Comparison of ENCODE assay signal across 31 cellular contexts in the genomic region with DNA sequence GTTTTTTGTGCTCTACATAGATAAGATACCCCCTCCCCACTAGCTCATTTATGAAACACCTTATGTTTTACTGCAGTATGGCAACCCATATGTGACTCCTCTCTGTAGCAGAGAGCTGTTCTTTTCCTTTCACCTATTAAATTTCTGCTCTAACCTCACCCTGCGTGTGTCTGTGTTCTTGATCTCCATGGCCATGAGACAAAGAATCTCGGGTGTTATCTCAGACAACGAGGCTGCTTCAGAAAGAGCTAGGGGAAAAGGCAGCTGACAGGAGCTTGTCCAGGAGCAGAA. TPM values are rescaled to one million over a fixed set of nuclear protein-coding genes. Genes with fewer than 3 reads are reported as not detected.
DNase-seq lines count a peak whose midpoint lies in the region; ATAC-seq and TF ChIP-seq lines count a peak whose summit lies in the region.
"Had no signal": no experiment of that assay in that cellular context is flagged by ENCODE, and none has a peak within 500 bp of the region (broad histone marks: within the 10 kb centered on the region; RNA-seq: fewer than 3 reads in every experiment).

No MANE protein-coding gene starts in this region.

- ATAC-seq in GM18502 (IDR thresholded peaks at IDR 0.05; ENCODE audit: poor library complexity, unreplicated experiment) = peak; percentile 12
- ATAC-seq in GM23338 = peak; percentile 44; the same call in 2 of the 3 replicates
- ATAC-seq in GM18505 (IDR thresholded peaks at IDR 0.05; ENCODE audit: unreplicated experiment) = no peak
- ATAC-seq: body of pancreas, lower lobe of right lung had no signal

- H3K79me2 ChIP-seq in GM23338 (replicated peaks; ENCODE audit: insufficient read depth) (no peaks in the 10 kb centered on the region), OCI-LY3 (ENCODE audit: low read length) (no peaks in the 10 kb centered on the region)

- no peaks in the 10 kb centered on the region for H3K27me3 Mint-ChIP-seq in GM23338 (ENCODE audit: insufficient read depth, low read depth, poor library complexity)
- H3K27me3 Mint-ChIP-seq: activated naive CD8-positive, alpha-beta T cell had no signal

- no peaks in the 10 kb centered on the region for H3K36me3 Mint-ChIP-seq in GM23338 (ENCODE audit: low read depth)
- H3K36me3 Mint-ChIP-seq: activated naive CD8-positive, alpha-beta T cell had no signal

- H3K27ac ChIP-seq in GM23338 (ENCODE audit: low read depth) (no peak overlapping the region), OCI-LY3 (ENCODE audit: low read length) (no peak overlapping the region), mucosa of rectum (ENCODE audit: low read depth in 2 of 2, low read length in 2 of 2) (peak overlapping the region; percentile 24 to 65), esophagus muscularis mucosa (replicated peaks in 1 of 4) (no peak overlapping the region)
- H3K27ac ChIP-seq: body of pancreas, lower lobe of right lung, neutrophil, thoracic aorta had no signal

- peaks cover 3% of the 10 kb centered on the region; the same call in 1 of the 2 replicates for H3K9me2 ChIP-seq in GM23338 (ENCODE audit: insufficient read depth)
- H3K9me2 ChIP-seq: SK-N-SH had no signal

- H3K4me2 ChIP-seq in GM23338 = peak overlapping the region; percentile 64
- 0 out of 2 replicates have a peak overlapping the region, but pooled peaks have one; percentile 3 for H3K4me2 ChIP-seq in OCI-LY3 (ENCODE audit: low read length)
- H3K4me2 ChIP-seq: SK-N-SH had no signal

- DNase-seq in GM23338 (ENCODE audit: low spot score) (no peak), A172 (ENCODE audit: low spot score) (no peak), GM10248 (ENCODE audit: extremely low spot score) (no peak), esophagus muscularis mucosa (ENCODE audit: extremely low spot score) (no peak)
- DNase-seq: activated CD4-positive, CD25-positive, alpha-beta regulatory T cell; activated CD8-positive, alpha-beta memory T cell treated with anti-CD3 and anti-CD28 coated beads for 24 hours; activated T-cell treated with anti-CD3 and anti-CD28 coated beads, Interleukin-2, amount 50 U/mL, for 4 hours; body of pancreas; DMS153; effector memory CD4-positive, alpha-beta T cell; lower lobe of right lung; NCI-H1092; NCI-H1930; NCI-H226; NCI-H748 treated with DMSO at 0.1 percent for 48 hours; SK-N-SH; small intestine; stimulated activated naive CD4-positive, alpha-beta T cell; T1000 had no signal

- H3K27ac Mint-ChIP-seq in GM23338 = no peak overlapping the region; the same call in 1 of the 2 replicates

- CTCF ChIA-PET in GM10248 (lab: Yijun Ruan, JAX) = interaction anchor here (0.9 to 4.7 kb wide), 8 partner anchors 8 to 222 kb away, joined by 3 to 19 read pairs (median 8); no protein-coding TSS in a partner anchor

- TF ChIP-seq POLR2A in GM18505 (IDR thresholded peaks at IDR 0.05; ENCODE audit: borderline replicate concordance, extremely low read depth, insufficient read depth, insufficient read length) (no peak), esophagus muscularis mucosa (IDR thresholded peaks at IDR 0.05; ENCODE audit: low read depth) (no peak)

- POLR2A ChIA-PET in GM10248 (lab: Yijun Ruan, JAX) = no interaction called here

- H3K4me3 Mint-ChIP-seq in GM23338 = no peak overlapping the region
- H3K4me3 Mint-ChIP-seq: activated naive CD8-positive, alpha-beta T cell; activated T-cell treated with anti-CD3 and anti-CD28 coated beads, Interleukin-2, amount 50 U/mL, for 4 hours had no signal

- H3K4me3 ChIP-seq in GM23338 (0 out of 2 replicates have a peak overlapping the region, but pooled peaks have one; percentile 5), OCI-LY3 (ENCODE audit: low read length) (no peak overlapping the region), mucosa of rectum (ENCODE audit: low read length in 2 of 2) (no peak overlapping the region), esophagus muscularis mucosa (no peak overlapping the region)
- H3K4me3 ChIP-seq: body of pancreas, HAP-1, lower lobe of right lung, thoracic aorta had no signal

- no peak for TF ChIP-seq CTCF in GM23338 (conservative IDR thresholded peaks at IDR 0.05; ENCODE audit: low read depth in 2 of 2)
- TF ChIP-seq CTCF in OCI-LY3 (IDR thresholded peaks at IDR 0.05; ENCODE audit: low read depth, low read length) = no peak
- TF ChIP-seq CTCF in GM10248 (IDR thresholded peaks at IDR 0.05; ENCODE audit: control extremely low read depth, extremely low read depth, low read depth, missing control alignments) = no peak
- TF ChIP-seq CTCF in esophagus muscularis mucosa (IDR thresholded peaks at IDR 0.05) = no peak

- intact Hi-C loops in esophagus muscularis mucosa (cut with DNase I) = no loop called here

- H3K4me1 ChIP-seq in GM23338 (ENCODE audit: insufficient read depth) = peaks cover 15% of the 10 kb centered on the region
- H3K4me1 ChIP-seq in OCI-LY3 (ENCODE audit: low read length) = peaks cover 16% of the 10 kb centered on the region
- peaks cover 22 to 56% of the 10 kb centered on the region in 2 donors for H3K4me1 ChIP-seq in mucosa of rectum (ENCODE audit: control insufficient read depth in 2 of 2, insufficient read depth in 2 of 2, low read length in 2 of 2)
- H3K4me1 ChIP-seq in esophagus muscularis mucosa = no peaks in the 10 kb centered on the region
- H3K4me1 ChIP-seq: HAP-1, lower lobe of right lung had no signal

- peaks cover 20% of the 10 kb centered on the region for H3K4me1 Mint-ChIP-seq in GM23338

- H3K9me3 ChIP-seq in OCI-LY3 (ENCODE audit: insufficient read depth, low read length) (no peaks in the 10 kb centered on the region), mucosa of rectum (ENCODE audit: control insufficient read depth in 2 of 2, low read length in 2 of 2) (no peaks in the 10 kb centered on the region), esophagus muscularis mucosa (no peaks in the 10 kb centered on the region)
- H3K9me3 ChIP-seq: body of pancreas, HAP-1, lower lobe of right lung, neutrophil, SK-N-SH, thoracic aorta had no signal

- H2AFZ ChIP-seq in GM23338 = peak overlapping the region; percentile 29
- H2AFZ ChIP-seq in OCI-LY3 (ENCODE audit: low read depth, low read length) = no peak overlapping the region

- H3K27me3 ChIP-seq in GM23338 (ENCODE audit: insufficient read depth) (no peaks in the 10 kb centered on the region), OCI-LY3 (ENCODE audit: low read depth, low read length) (no peaks in the 10 kb centered on the region), mucosa of rectum (ENCODE audit: control insufficient read depth in 2 of 2, insufficient read depth in 2 of 2, low read length in 2 of 2) (no peaks in the 10 kb centered on the region), esophagus muscularis mucosa (no peaks in the 10 kb centered on the region)
- H3K27me3 ChIP-seq: body of pancreas, neutrophil had no signal

- no peak for TF ChIP-seq EP300 in esophagus muscularis mucosa (IDR thresholded peaks at IDR 0.05)

- no peaks in the 10 kb centered on the region for H3K36me3 ChIP-seq in GM23338 (ENCODE audit: insufficient read depth)
- H3K36me3 ChIP-seq in OCI-LY3 (replicated peaks; ENCODE audit: low read depth, low read length) = no peaks in the 10 kb centered on the region
- no peaks in the 10 kb centered on the region for H3K36me3 ChIP-seq in mucosa of rectum (ENCODE audit: control insufficient read depth in 2 of 2, insufficient read depth in 2 of 2, low read length in 2 of 2)
- H3K36me3 ChIP-seq in esophagus muscularis mucosa = no peaks in the 10 kb centered on the region
- H3K36me3 ChIP-seq: HAP-1, lower lobe of right lung, neutrophil, thoracic aorta had no signal

- no peak overlapping the region for H3K9ac ChIP-seq in OCI-LY3 (ENCODE audit: low read length)
- no peak overlapping the region for H3K9ac ChIP-seq in mucosa of rectum (ENCODE audit: low read depth in 1 of 2, low read length in 2 of 2)
- H3K9ac ChIP-seq: SK-N-SH had no signal

- no peaks in the 10 kb centered on the region for H3K9me3 Mint-ChIP-seq in GM23338
- H3K9me3 Mint-ChIP-seq: activated T-cell treated with anti-CD3 and anti-CD28 coated beads, Interleukin-2, amount 50 U/mL, for 4 hours had no signal

- H3F3A ChIP-seq in GM23338 (replicated peaks; ENCODE audit: low read depth) = no peaks in the 10 kb centered on the region

- H4K20me1 ChIP-seq in GM23338 (replicated peaks; ENCODE audit: insufficient read depth) = no peaks in the 10 kb centered on the region
- H4K20me1 ChIP-seq in OCI-LY3 (ENCODE audit: insufficient read depth, low read length) = no peaks in the 10 kb centered on the region

- 76% methylated on average over 3 of the region's 3 CpGs for WGBS in esophagus muscularis mucosa

RNA-seq across cellular contexts. Expression of a gene that starts 18.0 kb away (rescaled TPM):
- not detected in 2 replicates for total RNA-seq in GM23338 (2014; rRNA removed; shearing (Covaris generic))
- polyA plus RNA-seq in GM23338 (2016; fragmentation: Nextera tagmentation; extraction: Ambion mirVana) = 0.23 and 0.55 TPM in 2 replicates
- not detected in 2 replicates for total RNA-seq in A172 (2014; rRNA removed; shearing (Covaris generic))
- not detected for total RNA-seq in esophagus muscularis mucosa
- total RNA-seq: body of pancreas, frontal cortex, LHCN-M2, lower lobe of right lung, mucosa of gallbladder, thoracic aorta had no signal
- polyA plus RNA-seq: keratinocyte, SK-N-SH, small intestine had no signal

RNA-seq across cellular contexts. Expression of a gene that starts 35.6 kb away (rescaled TPM):
- 35.9 and 61.9 TPM in 2 replicates for total RNA-seq in GM23338 (2014; rRNA removed; shearing (Covaris generic))
- 19.8 and 23.9 TPM in 2 replicates for polyA plus RNA-seq in GM23338 (2016; fragmentation: Nextera tagmentation; extraction: Ambion mirVana)
- total RNA-seq in A172 (2014; rRNA removed; shearing (Covaris generic)) = 15.6 and 30.3 TPM in 2 replicates
- total RNA-seq in esophagus muscularis mucosa = 10 to 100 TPM; 20.3 to 45.7 (median 36.1) TPM

RNA-seq across cellular contexts. Expression of a gene that starts 59.0 kb away (rescaled TPM):
- total RNA-seq in GM23338 (2014; rRNA removed; shearing (Covaris generic)) = 1,658 and 1,827 TPM in 2 replicates
- polyA plus RNA-seq in GM23338 (2016; fragmentation: Nextera tagmentation; extraction: Ambion mirVana) = 1,591 and 1,731 TPM in 2 replicates
- 1,184 and 1,533 TPM in 2 replicates for total RNA-seq in A172 (2014; rRNA removed; shearing (Covaris generic))
- 1,000 to 10,000 TPM in 2 of 4 donors, 100 to 1,000 TPM in 2; 720 to 1,054 (median 915) TPM for total RNA-seq in esophagus muscularis mucosa

Comparison
In these comparisons a context has a peak if more than half of its experiments do, and no peak if none do; other contexts are left out.
1. H3K27ac ChIP-seq: peak in mucosa of rectum (2 of 2); none in GM23338 (single experiment), OCI-LY3 (single experiment) and esophagus muscularis mucosa (0 of 4).